ENCODE assay signal across 14 cellular contexts in genomic region chr11:6628526-6628925, GRCh38. TPM values are rescaled to one million over a fixed set of nuclear protein-coding genes. Genes with fewer than 3 reads are reported as not detected.
DNase-seq lines count a peak whose midpoint lies in the region; ATAC-seq, FAIRE-seq and TF ChIP-seq lines count a peak whose summit lies in the region.
"Had no signal": no experiment of that assay in that cellular context is flagged by ENCODE, and none has a peak within 500 bp of the region (broad histone marks: within the 10 kb centered on the region; RNA-seq: fewer than 3 reads in every experiment).

No MANE protein-coding gene starts in this region.

- H3K36me3 ChIP-seq in Caco-2 (ENCODE audit: control insufficient read depth, insufficient read depth, low read length) (no peaks in the 10 kb centered on the region), bronchial epithelial cell (ENCODE audit: control insufficient read depth, insufficient read depth, low read length) (no peaks in the 10 kb centered on the region), spleen (peaks cover 0 to 89% (median 45%) of the 10 kb centered on the region in 6 donors)

- BruUV-seq in Caco-2 (replicated peaks; lab: Mats Ljungman, UMichigan), result no TSS peak

- POLR2A ChIA-PET in Caco-2 (lab: Charles Lee), result no interaction called here

- H3K4me1 ChIP-seq in Caco-2 (peaks cover 3% of the 10 kb centered on the region; the same call in 1 of the 2 replicates), spleen (peaks cover 12 to 34% (median 31%) of the 10 kb centered on the region in 6 donors)
- H3K4me1 ChIP-seq: BLaER1 had no signal

- WGBS in spleen, 5 donors, result 89 to 100% (median 95%) methylated on average over 4 of the region's 4 CpGs

- H3K4me3 ChIP-seq in Caco-2 (ENCODE audit: low read depth, low read length) (no peak overlapping the region), bronchial epithelial cell (ENCODE audit: low read depth, low read length) (no peak overlapping the region), spleen (no peak overlapping the region)
- H3K4me3 ChIP-seq: BLaER1 had no signal

- H3K36me3 Mint-ChIP-seq in activated T-cell treated with anti-CD3 and anti-CD28 coated beads, Interleukin-2, amount 50 U/mL, for 72 hours (ENCODE audit: insufficient read depth in 2 of 2), result no peaks in the 10 kb centered on the region
- peaks cover 5% of the 10 kb centered on the region for H3K36me3 Mint-ChIP-seq in Caco-2 (ENCODE audit: insufficient read depth, unreplicated experiment)

- TF ChIP-seq POLR2A in spleen (IDR thresholded peaks at IDR 0.05), result no peak

- no peaks in the 10 kb centered on the region; the same call in 1 of the 2 replicates for H3K27me3 ChIP-seq in Caco-2 (replicated peaks; ENCODE audit: control insufficient read depth, insufficient read depth, low read length)
- H3K27me3 ChIP-seq in bronchial epithelial cell (ENCODE audit: control insufficient read depth, insufficient read depth, low read length), result peaks cover 19% of the 10 kb centered on the region
- H3K27me3 ChIP-seq in spleen (replicated peaks in 1 of 7), result no peaks in the 10 kb centered on the region
- H3K27me3 ChIP-seq: BLaER1 had no signal

- no peaks in the 10 kb centered on the region for H3K9me3 Mint-ChIP-seq in activated T-cell treated with anti-CD3 and anti-CD28 coated beads, Interleukin-2, amount 50 U/mL, for 72 hours
- no peaks in the 10 kb centered on the region for H3K9me3 Mint-ChIP-seq in Caco-2 (ENCODE audit: unreplicated experiment)
- H3K9me3 Mint-ChIP-seq: H9 had no signal

- ATAC-seq in activated T-cell treated with anti-CD3 and anti-CD28 coated beads, Interleukin-2, amount 50 U/mL, for 72 hours (replicated peaks in 1 of 2), result no peak
- ATAC-seq in GM18502 (IDR thresholded peaks at IDR 0.05; ENCODE audit: poor library complexity, unreplicated experiment) (no peak), HG02642 (IDR thresholded peaks at IDR 0.05; ENCODE audit: poor library complexity, unreplicated experiment) (no peak)

- DNase-seq in activated T-cell treated with anti-CD3 and anti-CD28 coated beads, Interleukin-2, amount 50 U/mL, for 72 hours, result no peak
- no peak for DNase-seq in activated T-cell treated with anti-CD3 and anti-CD28 coated beads, Interleukin-2, amount 50 U/mL, for 48 hours
- DNase-seq in Caco-2 (no peak), bronchial epithelial cell (ENCODE audit: low read depth) (no peak), spleen (peak; percentile 54)
- DNase-seq: 8988T, AML-193, Calu3, DMS 273 treated with DMSO at 0.1 percent for 48 hours, GOT3, H9 had no signal

- peak; percentile 7 for FAIRE-seq in bronchial epithelial cell (lab: Jason Lieb, UNC)

- H3K4me3 Mint-ChIP-seq in activated T-cell treated with anti-CD3 and anti-CD28 coated beads, Interleukin-2, amount 50 U/mL, for 72 hours, result no peak overlapping the region
- H3K4me3 Mint-ChIP-seq in Caco-2 (ENCODE audit: unreplicated experiment), result peak overlapping the region; percentile 1

- H3K9me3 ChIP-seq in Caco-2 (no peaks in the 10 kb centered on the region), spleen (no peaks in the 10 kb centered on the region)
- H3K9me3 ChIP-seq: BLaER1 had no signal

- TF ChIP-seq CTCF in Caco-2 (IDR thresholded peaks at IDR 0.05; ENCODE audit: insufficient read depth in 1 of 2, low read depth in 1 of 2, low read length in 1 of 2, severe bottlenecking in 1 of 2, unreplicated experiment in 1 of 2), result no peak
- no peak for TF ChIP-seq CTCF in bronchial epithelial cell (IDR thresholded peaks at IDR 0.05; ENCODE audit: insufficient read depth, low read length, severe bottlenecking)
- TF ChIP-seq CTCF in spleen (IDR thresholded peaks at IDR 0.05 in 8 of 11, conservative IDR thresholded peaks at IDR 0.05 in 3 of 11), result no peak

- peak overlapping the region; percentile 29 for H3K27ac Mint-ChIP-seq in activated T-cell treated with anti-CD3 and anti-CD28 coated beads, Interleukin-2, amount 50 U/mL, for 72 hours
- H3K27ac Mint-ChIP-seq in Caco-2 (ENCODE audit: unreplicated experiment), result no peak overlapping the region
- H3K27ac Mint-ChIP-seq: H9 had no signal

- intact Hi-C loops in Caco-2 (cut with micrococcal nuclease; ENCODE audit: unreplicated experiment) (no loop called here), spleen (cut with DNase I; ENCODE audit: low total_unique reads) (no loop called here)

- H3K27ac ChIP-seq in spleen, result peak overlapping the region in 1 of 8 donors; percentile 64
- H3K27ac ChIP-seq: BLaER1 had no signal

- H3K4me1 Mint-ChIP-seq in activated T-cell treated with anti-CD3 and anti-CD28 coated beads, Interleukin-2, amount 50 U/mL, for 72 hours (ENCODE audit: low read depth), result peaks cover 20% of the 10 kb centered on the region
- no peaks in the 10 kb centered on the region for H3K4me1 Mint-ChIP-seq in Caco-2 (ENCODE audit: low read depth, unreplicated experiment)

- CTCF ChIA-PET in Caco-2 (lab: Charles Lee), result interaction anchor here (1.5 kb wide), 1 partner anchor 55 kb away, joined by 3 read pairs; the partner anchor contains the start of gene MRPL17

- no peaks in the 10 kb centered on the region for H3K27me3 Mint-ChIP-seq in activated T-cell treated with anti-CD3 and anti-CD28 coated beads, Interleukin-2, amount 50 U/mL, for 72 hours (ENCODE audit: low read depth)
- no peaks in the 10 kb centered on the region for H3K27me3 Mint-ChIP-seq in Caco-2 (ENCODE audit: insufficient read depth, unreplicated experiment)

RNA-seq across cellular contexts. Expression of gene TPP1, which starts 9.3 kb away (rescaled TPM):
- 10 to 100 TPM; 56.0 to 62.1 TPM for total RNA-seq in activated T-cell treated with anti-CD3 and anti-CD28 coated beads, Interleukin-2, amount 50 U/mL, for 72 hours
- total RNA-seq in Caco-2 (2022) (61.7 TPM in 2 replicates), bronchial epithelial cell (23.7 and 40.8 TPM in 2 replicates), spleen (100 to 1,000 TPM; 159 to 306 (median 232) TPM)
- polyA plus RNA-seq in spleen, result 10 to 100 TPM; 54.9 to 61.6 (median 60.6) TPM

RNA-seq across cellular contexts. Expression of gene TAF10, which starts 16.5 kb away (rescaled TPM):
- total RNA-seq in activated T-cell treated with anti-CD3 and anti-CD28 coated beads, Interleukin-2, amount 50 U/mL, for 72 hours, result 100 to 1,000 TPM; 108 to 123 TPM
- total RNA-seq in Caco-2 (2022) (142 and 143 TPM in 2 replicates), bronchial epithelial cell (43.2 and 70.2 TPM in 2 replicates), spleen (100 to 1,000 TPM; 133 to 159 (median 148) TPM)
- 100 to 1,000 TPM; 103 to 151 (median 140) TPM for polyA plus RNA-seq in spleen

RNA-seq across cellular contexts. Expression of gene ILK, which starts 25.0 kb away (rescaled TPM):
- total RNA-seq in activated T-cell treated with anti-CD3 and anti-CD28 coated beads, Interleukin-2, amount 50 U/mL, for 72 hours, result 100 to 1,000 TPM; 114 to 118 TPM
- 117 and 119 TPM in 2 replicates for total RNA-seq in Caco-2 (2022)
- total RNA-seq in bronchial epithelial cell, result 47.0 and 70.3 TPM in 2 replicates
- 100 to 1,000 TPM; 122 to 194 (median 141) TPM for total RNA-seq in spleen
- 100 to 1,000 TPM in 1 of 3 donors, 10 to 100 TPM in 2; 71.4 to 108 (median 76.5) TPM for polyA plus RNA-seq in spleen

RNA-seq across cellular contexts. Expression of gene RRP8, which starts 25.1 kb away (rescaled TPM):
- 10 to 100 TPM; 25.0 to 31.5 TPM for total RNA-seq in activated T-cell treated with anti-CD3 and anti-CD28 coated beads, Interleukin-2, amount 50 U/mL, for 72 hours
- total RNA-seq in Caco-2 (2022), result 20.0 and 21.0 TPM in 2 replicates
- 10.3 and 10.5 TPM in 2 replicates for total RNA-seq in bronchial epithelial cell
- 10 to 100 TPM; 17.0 to 26.0 (median 22.7) TPM for total RNA-seq in spleen
- 10 to 100 TPM; 23.7 to 28.4 (median 26.5) TPM for polyA plus RNA-seq in spleen

RNA-seq across cellular contexts. Expression of gene DCHS1, which starts 27.1 kb away (rescaled TPM):
- 1 to 10 TPM; 2.1 to 2.9 TPM for total RNA-seq in activated T-cell treated with anti-CD3 and anti-CD28 coated beads, Interleukin-2, amount 50 U/mL, for 72 hours
- total RNA-seq in Caco-2 (2022), result 1.7 and 2.0 TPM in 2 replicates
- total RNA-seq in bronchial epithelial cell, result 0.26 TPM in 2 replicates
- total RNA-seq in spleen, result 10 to 100 TPM; 29.8 to 58.8 (median 43.4) TPM
- 1 to 10 TPM; 1.9 to 7.6 (median 3.1) TPM for polyA plus RNA-seq in spleen
